In the genomic region with DNA sequence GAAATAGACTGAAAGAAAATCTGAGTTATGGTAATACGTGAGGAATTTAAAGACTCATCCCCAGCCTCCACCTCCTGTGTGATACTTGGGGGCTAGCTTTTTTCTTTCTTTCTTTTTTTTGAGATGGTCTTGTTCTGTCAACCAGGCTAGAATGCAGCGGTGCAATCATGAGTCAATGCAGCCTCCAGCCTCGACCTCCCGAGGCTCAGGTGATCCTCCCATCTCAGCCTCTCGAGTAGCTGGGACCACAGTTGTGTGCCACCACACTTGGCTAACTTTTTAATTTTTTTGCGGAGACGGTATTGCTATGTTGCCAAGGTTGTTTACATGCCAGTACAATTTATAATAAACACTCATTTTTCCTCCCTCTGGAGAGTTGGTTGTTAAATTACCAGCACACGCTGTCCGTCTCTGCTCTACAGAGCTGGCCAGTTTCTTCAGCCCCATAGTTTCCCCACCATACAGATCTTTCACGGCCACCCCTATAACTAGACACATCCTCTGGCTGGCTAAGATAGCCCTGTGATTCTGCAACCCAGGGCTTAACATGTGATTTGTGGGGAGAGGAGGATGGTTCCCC, we compare ENCODE assay signal across 18 cellular contexts. TPM values are rescaled to one million over a fixed set of nuclear protein-coding genes. Genes with fewer than 3 reads are reported as not detected.
DNase-seq lines count a peak whose midpoint lies in the region; ATAC-seq lines count a peak whose summit lies in the region.
"Had no signal": no experiment of that assay in that cellular context is flagged by ENCODE, and none has a peak within 500 bp of the region (broad histone marks: within the 10 kb centered on the region; RNA-seq: fewer than 3 reads in every experiment).

No MANE protein-coding gene starts in this region.

- no peak overlapping the region for H3K27ac ChIP-seq in mesendoderm (ENCODE audit: low read depth, low read length)
- H3K27ac ChIP-seq: esophagus squamous epithelium, neural progenitor cell, PC-9, SJSA1, testis had no signal

- no peak overlapping the region for H3K4me2 ChIP-seq in mesendoderm (ENCODE audit: low read length)
- H3K4me2 ChIP-seq: PC-9 had no signal

- no peak for DNase-seq in activated T-cell treated with anti-CD3 and anti-CD28 coated beads, Interleukin-2, amount 50 U/mL, for 72 hours
- DNase-seq in activated T-cell treated with anti-CD3 and anti-CD28 coated beads, Interleukin-2, amount 50 U/mL, for 1 hour: no peak
- DNase-seq in posterior vena cava (ENCODE audit: low spot score): peak; percentile 29
- DNase-seq in CD1c-positive myeloid dendritic cell (ENCODE audit: extremely low spot score): no peak
- DNase-seq in mesendoderm: no peak
- DNase-seq in DMS153 treated with DMSO at 0.1 percent for 48 hours (lab: John Stamatoyannopoulos, UW; ENCODE audit: unreplicated experiment): no peak
- DNase-seq: NCI-H1417, NCI-H2171, NCI-H526 treated with DMSO at 0.1 percent for 48 hours had no signal

- no peak overlapping the region for H2BK120ac ChIP-seq in mesendoderm (ENCODE audit: low read depth, low read length)

- H3K79me2 ChIP-seq in mesendoderm (ENCODE audit: control insufficient read depth, insufficient read depth, low read length): no peaks in the 10 kb centered on the region

- H3K4me3 Mint-ChIP-seq in activated T-cell treated with anti-CD3 and anti-CD28 coated beads, Interleukin-2, amount 50 U/mL, for 72 hours: peak overlapping the region; percentile 11 to 35
- H3K4me3 Mint-ChIP-seq in IgD-negative memory B cell: peak overlapping the region; percentile 55 to 85 (median 82)
- H3K4me3 Mint-ChIP-seq in activated T-helper 17 cell treated with anti-CD3 and anti-CD28 coated beads, Interleukin-2, amount 50 U/mL, for 72 hours: peak overlapping the region; percentile 44
- H3K4me3 Mint-ChIP-seq: neural progenitor cell had no signal

- H3K79me1 ChIP-seq in mesendoderm (ENCODE audit: low read length): no peaks in the 10 kb centered on the region

- H2BK5ac ChIP-seq in mesendoderm (ENCODE audit: low read length): no peak overlapping the region

- no CpG with 5 or more reads among the region's 10 CpGs for WGBS in mesendoderm (ENCODE audit: extremely low coverage, insufficient coverage, low lambda C conversion rate)

- H3K27me3 ChIP-seq in mesendoderm (ENCODE audit: insufficient read depth, low read length, poor library complexity): peaks cover 10% of the 10 kb centered on the region
- H3K27me3 ChIP-seq: SJSA1, testis had no signal

- H3K9me3 Mint-ChIP-seq in activated T-cell treated with anti-CD3 and anti-CD28 coated beads, Interleukin-2, amount 50 U/mL, for 72 hours: no peaks in the 10 kb centered on the region
- peaks cover 0 to 1% (median 0%) of the 10 kb centered on the region in 3 donors for H3K9me3 Mint-ChIP-seq in IgD-negative memory B cell
- H3K9me3 Mint-ChIP-seq in activated T-helper 17 cell treated with anti-CD3 and anti-CD28 coated beads, Interleukin-2, amount 50 U/mL, for 72 hours: no peaks in the 10 kb centered on the region

- ATAC-seq in activated T-cell treated with anti-CD3 and anti-CD28 coated beads, Interleukin-2, amount 50 U/mL, for 72 hours (replicated peaks in 1 of 2): no peak
- no peak for ATAC-seq in activated T-helper 17 cell treated with anti-CD3 and anti-CD28 coated beads, Interleukin-2, amount 50 U/mL, for 72 hours (replicated peaks)

- H4K5ac ChIP-seq in mesendoderm (ENCODE audit: low read length): no peak overlapping the region

- H3K18ac ChIP-seq in mesendoderm (ENCODE audit: low read length): no peak overlapping the region

- no peak overlapping the region for H2BK15ac ChIP-seq in mesendoderm (replicated peaks; ENCODE audit: low read depth)

- H3K27ac Mint-ChIP-seq in activated T-cell treated with anti-CD3 and anti-CD28 coated beads, Interleukin-2, amount 50 U/mL, for 72 hours: peak overlapping the region; percentile 61
- peak overlapping the region; percentile 82 to 98 (median 95) for H3K27ac Mint-ChIP-seq in IgD-negative memory B cell
- no peak overlapping the region for H3K27ac Mint-ChIP-seq in activated T-helper 17 cell treated with anti-CD3 and anti-CD28 coated beads, Interleukin-2, amount 50 U/mL, for 72 hours
- H3K27ac Mint-ChIP-seq: neural progenitor cell had no signal

- H3K4me3 ChIP-seq in mesendoderm (ENCODE audit: low read length): no peak overlapping the region
- H3K4me3 ChIP-seq: esophagus squamous epithelium, neural progenitor cell, PC-9, SJSA1, spleen, testis had no signal

- no peaks in the 10 kb centered on the region for H3K36me3 ChIP-seq in mesendoderm (ENCODE audit: control insufficient read depth, insufficient read depth, low read length)
- H3K36me3 ChIP-seq: neural progenitor cell had no signal

- intact Hi-C loops in posterior vena cava (cut with DNase I): loop anchor here in 1 of 2 donors (5.0 kb wide), 1 partner anchor 857 kb away; no protein-coding TSS in a partner anchor

- H3K23ac ChIP-seq in mesendoderm (ENCODE audit: low read length): no peak overlapping the region

- H3K4ac ChIP-seq in mesendoderm (ENCODE audit: low read depth, low read length): no peak overlapping the region

- H2AK5ac ChIP-seq in mesendoderm (ENCODE audit: low read length): no peak overlapping the region

- peaks cover 28% of the 10 kb centered on the region for H3K27me3 Mint-ChIP-seq in activated T-cell treated with anti-CD3 and anti-CD28 coated beads, Interleukin-2, amount 50 U/mL, for 72 hours (ENCODE audit: low read depth)
- peaks cover 11% of the 10 kb centered on the region for H3K27me3 Mint-ChIP-seq in IgD-negative memory B cell
- H3K27me3 Mint-ChIP-seq in activated T-helper 17 cell treated with anti-CD3 and anti-CD28 coated beads, Interleukin-2, amount 50 U/mL, for 72 hours: peaks cover 22% of the 10 kb centered on the region

- H3K9ac ChIP-seq in mesendoderm (ENCODE audit: low read length): no peak overlapping the region
- H3K9ac ChIP-seq: neural progenitor cell had no signal

- H3K36me3 Mint-ChIP-seq in activated T-cell treated with anti-CD3 and anti-CD28 coated beads, Interleukin-2, amount 50 U/mL, for 72 hours (ENCODE audit: insufficient read depth in 2 of 2): peaks cover 2 to 8% of the 10 kb centered on the region in 2 donors
- H3K36me3 Mint-ChIP-seq in IgD-negative memory B cell: no peaks in the 10 kb centered on the region
- H3K36me3 Mint-ChIP-seq in activated T-helper 17 cell treated with anti-CD3 and anti-CD28 coated beads, Interleukin-2, amount 50 U/mL, for 72 hours (ENCODE audit: low read depth): peaks cover 28% of the 10 kb centered on the region

- H3K56ac ChIP-seq in mesendoderm (ENCODE audit: low read length): no peak overlapping the region

- peaks cover 3% of the 10 kb centered on the region for H3K4me1 ChIP-seq in mesendoderm (ENCODE audit: control insufficient read depth, low read depth, low read length)

- no peak overlapping the region for H4K8ac ChIP-seq in mesendoderm (ENCODE audit: low read depth, low read length)

- H3K4me1 Mint-ChIP-seq in activated T-cell treated with anti-CD3 and anti-CD28 coated beads, Interleukin-2, amount 50 U/mL, for 72 hours (ENCODE audit: low read depth): peaks cover 48% of the 10 kb centered on the region
- H3K4me1 Mint-ChIP-seq in IgD-negative memory B cell: peaks cover 20 to 34% (median 23%) of the 10 kb centered on the region in 3 donors
- H3K4me1 Mint-ChIP-seq in activated T-helper 17 cell treated with anti-CD3 and anti-CD28 coated beads, Interleukin-2, amount 50 U/mL, for 72 hours: peaks cover 33% of the 10 kb centered on the region

RNA-seq across cellular contexts. Expression of a gene that starts 4.8 kb away (rescaled TPM):
- 1 to 10 TPM; 3.4 to 6.3 TPM for total RNA-seq in activated T-cell treated with anti-CD3 and anti-CD28 coated beads, Interleukin-2, amount 50 U/mL, for 72 hours
- 14.7 TPM for polyA plus RNA-seq in IgD-negative memory B cell
- total RNA-seq in activated T-helper 17 cell treated with anti-CD3 and anti-CD28 coated beads, Interleukin-2, amount 50 U/mL, for 72 hours: 1 to 10 TPM; 2.9 to 6.0 TPM
- under 1 TPM; 0.42 to 0.67 TPM for total RNA-seq in posterior vena cava
- 1.6 TPM for polyA plus RNA-seq in mesendoderm (2013, experiment 1 of 2)
- 1.8 TPM for polyA plus RNA-seq in mesendoderm (2013, experiment 2 of 2)

RNA-seq across cellular contexts. Expression of a gene that starts 33.5 kb away (rescaled TPM):
- total RNA-seq in activated T-cell treated with anti-CD3 and anti-CD28 coated beads, Interleukin-2, amount 50 U/mL, for 72 hours: 10 to 100 TPM in 1 of 2 donors, 1 to 10 TPM in 1; 8.7 to 11.9 TPM
- 14.6 TPM for polyA plus RNA-seq in IgD-negative memory B cell
- 1 to 10 TPM; 2.6 to 2.7 TPM for total RNA-seq in activated T-helper 17 cell treated with anti-CD3 and anti-CD28 coated beads, Interleukin-2, amount 50 U/mL, for 72 hours
- under 1 TPM; 0.42 to 0.48 TPM for total RNA-seq in posterior vena cava
- 3.9 TPM for polyA plus RNA-seq in mesendoderm (2013, experiment 1 of 2)
- 3.7 TPM for polyA plus RNA-seq in mesendoderm (2013, experiment 2 of 2)
- total RNA-seq: PC-9, SJSA1 had no signal

RNA-seq across cellular contexts. Expression of a gene that starts 54.1 kb away (rescaled TPM):
- total RNA-seq in activated T-cell treated with anti-CD3 and anti-CD28 coated beads, Interleukin-2, amount 50 U/mL, for 72 hours: 100 to 1,000 TPM in 1 of 2 donors, 10 to 100 TPM in 1; 92.1 to 105 TPM
- 80.7 TPM for polyA plus RNA-seq in IgD-negative memory B cell
- 10 to 100 TPM; 64.3 to 73.2 TPM for total RNA-seq in activated T-helper 17 cell treated with anti-CD3 and anti-CD28 coated beads, Interleukin-2, amount 50 U/mL, for 72 hours
- total RNA-seq in posterior vena cava: 1 to 10 TPM; 2.1 to 3.9 TPM
- polyA plus RNA-seq in mesendoderm (2013, experiment 1 of 2): 1.5 TPM
- 1.5 TPM for polyA plus RNA-seq in mesendoderm (2013, experiment 2 of 2)
- total RNA-seq: chondrocyte, PC-9, SJSA1 had no signal

RNA-seq across cellular contexts. Expression of a gene that starts 55.3 kb away (rescaled TPM):
- 10 to 100 TPM; 25.0 to 31.5 TPM for total RNA-seq in activated T-cell treated with anti-CD3 and anti-CD28 coated beads, Interleukin-2, amount 50 U/mL, for 72 hours
- 28.4 TPM for polyA plus RNA-seq in IgD-negative memory B cell
- total RNA-seq in activated T-helper 17 cell treated with anti-CD3 and anti-CD28 coated beads, Interleukin-2, amount 50 U/mL, for 72 hours: 10 to 100 TPM; 41.1 to 53.1 TPM
- under 1 TPM in 1 of 2 donors, not detected in 1; 0.46 TPM for total RNA-seq in posterior vena cava
- polyA plus RNA-seq in mesendoderm (2013, experiment 1 of 2): 0.77 TPM
- 0.71 TPM for polyA plus RNA-seq in mesendoderm (2013, experiment 2 of 2)
- total RNA-seq: PC-9 had no signal

Comparison
In these comparisons a context has a peak if more than half of its experiments do, and no peak if none do; other contexts are left out.
1. H3K4me3 Mint-ChIP-seq: peak in every context shown above with its lines; median percentile 82 in IgD-negative memory B cell; 44 in activated T-helper 17 cell treated with anti-CD3 and anti-CD28 coated beads, Interleukin-2, amount 50 U/mL, for 72 hours; 23 in activated T-cell treated with anti-CD3 and anti-CD28 coated beads, Interleukin-2, amount 50 U/mL, for 72 hours.
2. RNA of a gene that starts 54.1 kb away (total RNA-seq): 92.1 to 105 TPM in activated T-cell treated with anti-CD3 and anti-CD28 coated beads, Interleukin-2, amount 50 U/mL, for 72 hours and 64.3 to 73.2 TPM in activated T-helper 17 cell treated with anti-CD3 and anti-CD28 coated beads, Interleukin-2, amount 50 U/mL, for 72 hours; 2.1 to 3.9 TPM in posterior vena cava; every median in the first group is over 10 times any median in the second.